1 cellular context compared by ENCODE assay signal in genomic region chr10:22317771-22318565, GRCh38.
TF ChIP-seq lines count a peak whose summit lies in the region.

No MANE protein-coding gene starts in this region.

TF ChIP-seq in HepG2, 621 proteins besides CTCF, POLR2A, EP300 and RAD21:
- no peak for TF ChIP-seq ZNF235 (CRISPR knock-in tag; IDR thresholded peaks at IDR 0.05; ENCODE audit: borderline replicate concordance)
- TF ChIP-seq NFIC (IDR thresholded peaks at IDR 0.05; ENCODE audit: low read length): no peak
- no peak for TF ChIP-seq ZNF33A (CRISPR knock-in tag; IDR thresholded peaks at IDR 0.05; ENCODE audit: borderline replicate concordance)
- no peak for TF ChIP-seq REST (IDR thresholded peaks at IDR 0.05; ENCODE audit: borderline replicate concordance in 1 of 2, low read depth in 1 of 2, low read length in 2 of 2)
- TF ChIP-seq KDM2A (CRISPR knock-in tag; IDR thresholded peaks at IDR 0.05; ENCODE audit: borderline replicate concordance, low read depth): no peak
- TF ChIP-seq BHLHE40 (IDR thresholded peaks at IDR 0.05; ENCODE audit: low read length): no peak
- TF ChIP-seq SRF (IDR thresholded peaks at IDR 0.05; ENCODE audit: low read depth, low read length): no peak
- TF ChIP-seq CREM (IDR thresholded peaks at IDR 0.05): no peak
- no peak for TF ChIP-seq CREM (CRISPR knock-in tag; IDR thresholded peaks at IDR 0.05)
- TF ChIP-seq ZNF484 (CRISPR knock-in tag; IDR thresholded peaks at IDR 0.05; ENCODE audit: borderline replicate concordance, low read depth): no peak
- no peak for TF ChIP-seq MEIS1 (CRISPR knock-in tag; IDR thresholded peaks at IDR 0.05; ENCODE audit: borderline replicate concordance)
- TF ChIP-seq SMARCE1 (IDR thresholded peaks at IDR 0.05; ENCODE audit: borderline replicate concordance): no peak
- TF ChIP-seq ZNF24 (IDR thresholded peaks at IDR 0.05): no peak
- no peak for TF ChIP-seq ZNF710 (CRISPR knock-in tag; IDR thresholded peaks at IDR 0.05; ENCODE audit: borderline replicate concordance)
- TF ChIP-seq ZNF274 (CRISPR knock-in tag; IDR thresholded peaks at IDR 0.05): no peak
- TF ChIP-seq ZNF598 (CRISPR knock-in tag; IDR thresholded peaks at IDR 0.05; ENCODE audit: borderline replicate concordance): no peak
- no peak for TF ChIP-seq STAG1 (CRISPR knock-in tag; IDR thresholded peaks at IDR 0.05)
- TF ChIP-seq HCFC1 (IDR thresholded peaks at IDR 0.05; ENCODE audit: low read depth, low read length): no peak
- TF ChIP-seq SRSF9 (IDR thresholded peaks at IDR 0.05; ENCODE audit: borderline replicate concordance, insufficient read depth, low read depth, low read length, poor library complexity, severe bottlenecking): no peak
- no peak for TF ChIP-seq CBFB (CRISPR knock-in tag; IDR thresholded peaks at IDR 0.05)
